Comparison of ENCODE assay signal across 8 cellular contexts in the genomic region with DNA sequence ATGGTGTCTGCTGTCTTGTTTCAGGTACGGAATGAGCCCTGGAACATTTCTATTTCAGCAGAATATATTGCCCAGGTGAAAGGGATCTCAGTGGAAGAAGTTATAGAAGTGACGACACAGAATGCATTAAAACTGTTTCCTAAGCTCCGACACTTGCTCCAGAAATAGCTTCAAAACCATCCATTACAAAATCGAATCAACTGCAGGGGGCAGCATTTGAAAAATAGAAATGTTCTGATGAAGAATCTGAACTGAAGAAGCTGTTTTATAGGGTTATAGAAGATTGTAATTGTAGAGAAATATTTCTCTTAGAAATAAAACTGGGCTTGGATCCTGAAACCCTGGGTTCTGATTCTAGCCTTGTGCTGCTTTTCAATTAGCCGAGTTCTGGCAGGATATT. TPM values are rescaled to one million over a fixed set of nuclear protein-coding genes. Genes with fewer than 3 reads are reported as not detected.
DNase-seq lines count a peak whose midpoint lies in the region; ATAC-seq and TF ChIP-seq lines count a peak whose summit lies in the region.

No MANE protein-coding gene starts in this region.

- H3K4me3 ChIP-seq in right atrium auricular region (no peak overlapping the region), OCI-LY3 (ENCODE audit: low read length) (no peak overlapping the region), upper lobe of left lung (no peak overlapping the region)

- TF ChIP-seq CTCF in right atrium auricular region (IDR thresholded peaks at IDR 0.05) (peak; percentile 13 to 58), OCI-LY3 (IDR thresholded peaks at IDR 0.05; ENCODE audit: low read depth, low read length) (peak; percentile 86), upper lobe of left lung (IDR thresholded peaks at IDR 0.05) (peak in 3 of 6 experiments; percentile 9 to 23 (median 19))

- intact Hi-C loops in Right ventricle myocardium inferior (cut with DNase I): loop anchor here (1.0 kb wide), 1 partner anchor 180 kb away; no protein-coding TSS in a partner anchor

- H3K27me3 ChIP-seq in right atrium auricular region: no peaks in the 10 kb centered on the region
- H3K27me3 ChIP-seq in OCI-LY3 (ENCODE audit: low read depth, low read length): no peaks in the 10 kb centered on the region
- no peaks in the 10 kb centered on the region for H3K27me3 ChIP-seq in upper lobe of left lung

- H2AFZ ChIP-seq in OCI-LY3 (ENCODE audit: low read depth, low read length): no peak overlapping the region

- H3K4me1 Mint-ChIP-seq in stimulated activated effector memory CD8-positive, alpha-beta T cell treated with anti-CD3 and anti-CD28 coated beads, Interleukin-12 subunit alpha, Interleukin-12 subunit beta, amount 100 ng/mL, for 72 hours: no peaks in the 10 kb centered on the region

- no peak overlapping the region for H3K27ac Mint-ChIP-seq in stimulated activated effector memory CD8-positive, alpha-beta T cell treated with anti-CD3 and anti-CD28 coated beads, Interleukin-12 subunit alpha, Interleukin-12 subunit beta, amount 100 ng/mL, for 72 hours

- no peak for DNase-seq in right atrium auricular region (ENCODE audit: low spot score)
- DNase-seq in Right ventricle myocardium inferior (ENCODE audit: missing footprints): no peak
- DNase-seq in globus pallidus (ENCODE audit: low spot score): peak; percentile 31
- no peak for DNase-seq in upper lobe of left lung
- no peak for DNase-seq in stimulated activated effector memory CD8-positive, alpha-beta T cell treated with anti-CD3 and anti-CD28 coated beads, Interleukin-12 subunit alpha, Interleukin-12 subunit beta, amount 100 ng/mL, for 72 hours (ENCODE audit: low spot score in 2 of 2)

- H3K36me3 Mint-ChIP-seq in stimulated activated effector memory CD8-positive, alpha-beta T cell treated with anti-CD3 and anti-CD28 coated beads, Interleukin-12 subunit alpha, Interleukin-12 subunit beta, amount 100 ng/mL, for 72 hours: peaks cover 22% of the 10 kb centered on the region

- no peaks in the 10 kb centered on the region for H4K20me1 ChIP-seq in OCI-LY3 (ENCODE audit: insufficient read depth, low read length)

- no peak for TF ChIP-seq POLR2A in upper lobe of left lung (IDR thresholded peaks at IDR 0.05)

- no peaks in the 10 kb centered on the region for H3K79me2 ChIP-seq in OCI-LY3 (ENCODE audit: low read length)

- 58 to 66% methylated on average over 5 of the region's 5 CpGs for WGBS in upper lobe of left lung, 2 donors

- no peaks in the 10 kb centered on the region for H3K36me3 ChIP-seq in right atrium auricular region
- H3K36me3 ChIP-seq in OCI-LY3 (replicated peaks; ENCODE audit: low read depth, low read length): peaks cover 4% of the 10 kb centered on the region
- no peaks in the 10 kb centered on the region for H3K36me3 ChIP-seq in upper lobe of left lung

- TF ChIP-seq EP300 in upper lobe of left lung (IDR thresholded peaks at IDR 0.05): no peak

- no peak overlapping the region for H3K4me2 ChIP-seq in OCI-LY3 (ENCODE audit: low read length)

- H3K9ac ChIP-seq in OCI-LY3 (ENCODE audit: low read length): no peak overlapping the region

- no peak overlapping the region for H3K27ac ChIP-seq in right atrium auricular region
- H3K27ac ChIP-seq in OCI-LY3 (ENCODE audit: low read length): no peak overlapping the region
- H3K27ac ChIP-seq in upper lobe of left lung: no peak overlapping the region

- H3K4me3 Mint-ChIP-seq in stimulated activated effector memory CD8-positive, alpha-beta T cell treated with anti-CD3 and anti-CD28 coated beads, Interleukin-12 subunit alpha, Interleukin-12 subunit beta, amount 100 ng/mL, for 72 hours: no peak overlapping the region

- H3K9me3 Mint-ChIP-seq in stimulated activated effector memory CD8-positive, alpha-beta T cell treated with anti-CD3 and anti-CD28 coated beads, Interleukin-12 subunit alpha, Interleukin-12 subunit beta, amount 100 ng/mL, for 72 hours: no peaks in the 10 kb centered on the region

- no peak for ATAC-seq in Right ventricle myocardium inferior
- no peak for ATAC-seq in upper lobe of left lung (ENCODE audit: low FRiP score in 2 of 2)
- ATAC-seq in GM21786 (IDR thresholded peaks at IDR 0.05; ENCODE audit: unreplicated experiment): no peak
- ATAC-seq in stimulated activated effector memory CD8-positive, alpha-beta T cell treated with anti-CD3 and anti-CD28 coated beads, Interleukin-12 subunit alpha, Interleukin-12 subunit beta, amount 100 ng/mL, for 72 hours: no peak
- ATAC-seq in HG03039 (IDR thresholded peaks at IDR 0.05; ENCODE audit: unreplicated experiment): no peak

- H3K4me1 ChIP-seq in right atrium auricular region (no peaks in the 10 kb centered on the region), OCI-LY3 (ENCODE audit: low read length) (peaks cover 14% of the 10 kb centered on the region), upper lobe of left lung (peaks cover 0 to 8% (median 2%) of the 10 kb centered on the region in 4 donors)

- no peaks in the 10 kb centered on the region for H3K9me3 ChIP-seq in right atrium auricular region
- no peaks in the 10 kb centered on the region for H3K9me3 ChIP-seq in OCI-LY3 (ENCODE audit: insufficient read depth, low read length)
- H3K9me3 ChIP-seq in upper lobe of left lung: no peaks in the 10 kb centered on the region

RNA-seq across cellular contexts. Expression of a gene that starts 23.3 kb away (rescaled TPM):
- 10 to 100 TPM; 12.6 to 39.6 TPM for total RNA-seq in right atrium auricular region
- total RNA-seq in Right ventricle myocardium inferior: 20.5 TPM
- total RNA-seq in upper lobe of left lung: 10 to 100 TPM in 5 of 6 donors, 1 to 10 TPM in 1; 7.5 to 14.9 (median 11.7) TPM

RNA-seq across cellular contexts. Expression of a gene that starts 23.4 kb away (rescaled TPM):
- total RNA-seq in right atrium auricular region (10 to 100 TPM; 28.2 to 46.1 TPM), Right ventricle myocardium inferior (26.7 TPM), upper lobe of left lung (10 to 100 TPM; 26.5 to 44.5 (median 34.1) TPM)

RNA-seq across cellular contexts. Expression of a gene that starts 32.5 kb away (rescaled TPM):
- not detected for total RNA-seq in right atrium auricular region
- not detected for total RNA-seq in Right ventricle myocardium inferior
- 1 to 10 TPM in 1 of 6 donors, not detected in 5; 2.7 TPM for total RNA-seq in upper lobe of left lung

RNA-seq across cellular contexts. Expression of a gene that starts 43.1 kb away (rescaled TPM):
- 1 to 10 TPM in 1 of 2 donors, under 1 TPM in 1; 0.89 to 2.4 TPM for total RNA-seq in right atrium auricular region
- total RNA-seq in Right ventricle myocardium inferior: 1.5 TPM
- 1 to 10 TPM; 5.2 to 9.4 (median 8.3) TPM for total RNA-seq in upper lobe of left lung
